8 cellular contexts compared by ENCODE assay signal in the genomic region with DNA sequence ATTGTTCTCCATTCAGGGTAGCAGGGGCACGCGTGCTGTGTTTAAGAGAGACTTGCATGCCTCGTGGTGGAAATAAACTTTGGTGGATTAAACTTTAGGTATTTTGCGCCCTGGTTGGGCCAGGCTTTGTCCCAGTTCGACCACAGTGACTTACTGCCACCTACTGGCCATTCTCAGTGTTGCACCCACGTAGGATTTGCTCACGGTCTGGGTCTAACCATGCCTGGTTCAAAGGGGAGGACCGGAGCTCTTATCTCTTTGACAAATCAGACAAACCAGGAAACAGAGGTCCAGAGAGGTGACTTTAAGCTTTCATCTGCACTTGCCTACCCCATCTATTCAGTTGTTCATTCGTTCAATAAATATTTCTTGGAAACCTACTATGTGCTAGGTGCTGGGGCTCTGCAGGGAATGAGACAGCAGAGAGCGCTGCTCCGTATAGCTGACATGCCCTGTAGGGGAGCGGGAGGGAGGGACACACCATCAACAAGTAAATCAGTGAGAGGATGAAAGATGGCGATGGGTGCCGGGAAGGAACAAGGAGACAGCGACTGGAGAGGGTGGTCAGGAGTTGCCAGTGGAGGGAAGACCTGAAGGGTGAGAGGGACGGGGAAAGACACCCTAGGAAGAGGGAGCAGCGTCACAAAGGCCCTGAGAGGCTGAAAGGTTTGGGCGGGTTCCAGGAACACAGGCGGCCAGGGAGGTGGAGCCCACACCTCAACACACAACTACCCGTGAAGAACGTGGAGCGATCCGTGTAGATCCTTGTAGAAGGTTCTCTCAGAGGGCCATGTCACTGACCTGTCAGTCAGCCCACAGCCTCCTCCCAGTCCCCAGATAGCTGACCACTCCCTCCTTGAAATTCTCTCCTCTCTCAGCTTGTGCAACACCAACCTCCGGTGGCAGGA. TPM values are rescaled to one million over a fixed set of nuclear protein-coding genes. Genes with fewer than 3 reads are reported as not detected.
A peak's percentile ranks its signal among the peaks of the same experiment; 100 is the strongest.
DNase-seq lines count a peak whose midpoint lies in the region; ATAC-seq, FAIRE-seq and TF ChIP-seq lines count a peak whose summit lies in the region.

No MANE protein-coding gene starts in this region.

- H3K79me2 ChIP-seq in Karpas-422 (ENCODE audit: low read length), result no peaks in the 10 kb centered on the region
- H3K79me2 ChIP-seq in neural cell (replicated peaks; ENCODE audit: insufficient read depth, low read length), result no peaks in the 10 kb centered on the region

- H3K4me1 Mint-ChIP-seq in activated T-helper 1 cell treated with anti-CD3 and anti-CD28 coated beads, Interleukin-12 subunit alpha, Interleukin-12 subunit beta, Interleukin-2, Interleukin-4 antibody, amounts not matched to agents 30 ng/mL and 10 ng/mL and 1 ng/mL, durations not matched to agents 14 hours and 24 hours and 36 hours (ENCODE audit: low read depth), result peaks cover 12% of the 10 kb centered on the region
- H3K4me1 Mint-ChIP-seq in stimulated activated naive CD8-positive, alpha-beta T cell treated with anti-CD3 and anti-CD28 coated beads, Interleukin-15, amount 100 ng/mL, for 72 hours, result peaks cover 13% of the 10 kb centered on the region

- peak; percentile 56 for ATAC-seq in GM21717 (IDR thresholded peaks at IDR 0.05; ENCODE audit: unreplicated experiment)
- peak; percentile 95 for ATAC-seq in stimulated activated naive CD8-positive, alpha-beta T cell treated with anti-CD3 and anti-CD28 coated beads, Interleukin-15, amount 100 ng/mL, for 72 hours

- peak; percentile 59 for FAIRE-seq in RCC 7860 (lab: Jason Lieb, UNC)

- H3K4me3 Mint-ChIP-seq in activated T-helper 1 cell treated with anti-CD3 and anti-CD28 coated beads, Interleukin-12 subunit alpha, Interleukin-12 subunit beta, Interleukin-2, Interleukin-4 antibody, amounts not matched to agents 30 ng/mL and 10 ng/mL and 1 ng/mL, durations not matched to agents 14 hours and 24 hours and 36 hours, result peak overlapping the region; percentile 27
- peak overlapping the region; percentile 70 to 75 for H3K4me3 Mint-ChIP-seq in stimulated activated naive CD8-positive, alpha-beta T cell treated with anti-CD3 and anti-CD28 coated beads, Interleukin-15, amount 100 ng/mL, for 72 hours

- no peaks in the 10 kb centered on the region for H3K9me2 ChIP-seq in Karpas-422 (replicated peaks; ENCODE audit: insufficient read depth, low read length)
- H3K9me2 ChIP-seq in neural cell (ENCODE audit: insufficient read depth, low read length), result no peaks in the 10 kb centered on the region

- H3K4me2 ChIP-seq in Karpas-422 (ENCODE audit: low read depth, low read length, poor library complexity, severe bottlenecking) (peak overlapping the region; percentile 74), neural cell (ENCODE audit: low read length) (no peak overlapping the region)

- H3K9me3 Mint-ChIP-seq in activated T-helper 1 cell treated with anti-CD3 and anti-CD28 coated beads, Interleukin-12 subunit alpha, Interleukin-12 subunit beta, Interleukin-2, Interleukin-4 antibody, amounts not matched to agents 30 ng/mL and 10 ng/mL and 1 ng/mL, durations not matched to agents 14 hours and 24 hours and 36 hours, result no peaks in the 10 kb centered on the region
- H3K9me3 Mint-ChIP-seq in stimulated activated naive CD8-positive, alpha-beta T cell treated with anti-CD3 and anti-CD28 coated beads, Interleukin-15, amount 100 ng/mL, for 72 hours, result no peaks in the 10 kb centered on the region

- TF ChIP-seq CTCF in fibroblast of the aortic adventitia (IDR thresholded peaks at IDR 0.05; ENCODE audit: insufficient read depth, low read length) (peak; percentile 85), neural cell (IDR thresholded peaks at IDR 0.05; ENCODE audit: poor library complexity, severe bottlenecking) (peak; percentile 97)

- H3K36me3 Mint-ChIP-seq in activated T-helper 1 cell treated with anti-CD3 and anti-CD28 coated beads, Interleukin-12 subunit alpha, Interleukin-12 subunit beta, Interleukin-2, Interleukin-4 antibody, amounts not matched to agents 30 ng/mL and 10 ng/mL and 1 ng/mL, durations not matched to agents 14 hours and 24 hours and 36 hours (ENCODE audit: low read depth), result no peaks in the 10 kb centered on the region

- H3K27ac ChIP-seq in Karpas-422 (ENCODE audit: low read length) (no peak overlapping the region), neural cell (ENCODE audit: low read length) (peak overlapping the region; percentile 20)

- H3K9ac ChIP-seq in Karpas-422 (ENCODE audit: low read length) (peak overlapping the region; percentile 63), neural cell (ENCODE audit: low read length) (peak overlapping the region; percentile 35)

- H2AFZ ChIP-seq in Karpas-422 (ENCODE audit: low read length) (peak overlapping the region; percentile 91), neural cell (ENCODE audit: low read depth, low read length) (no peak overlapping the region)

- no peak for TF ChIP-seq EP300 in neural cell (conservative IDR thresholded peaks at IDR 0.05; ENCODE audit: poor library complexity, severe bottlenecking)

- DNase-seq in DMS153 (lab: John Stamatoyannopoulos, UW), result peak; percentile 96
- DNase-seq in Karpas-422, result peak; percentile 96
- DNase-seq in RCC 7860 (ENCODE audit: low spot score), result peak; percentile 80
- DNase-seq in activated T-helper 1 cell treated with anti-CD3 and anti-CD28 coated beads, Interleukin-12 subunit alpha, Interleukin-12 subunit beta, Interleukin-2, Interleukin-4 antibody, amounts not matched to agents 30 ng/mL and 10 ng/mL and 1 ng/mL, durations not matched to agents 14 hours and 24 hours and 36 hours (ENCODE audit: low spot score), result peak; percentile 82
- peak; percentile 92 for DNase-seq in fibroblast of the aortic adventitia (ENCODE audit: low read depth)
- DNase-seq in stimulated activated naive CD8-positive, alpha-beta T cell treated with anti-CD3 and anti-CD28 coated beads, Interleukin-15, amount 100 ng/mL, for 72 hours, result peak; percentile 88 to 90

- H3F3A ChIP-seq in neural cell (ENCODE audit: insufficient read depth, low read length, poor library complexity, severe bottlenecking), result no peaks in the 10 kb centered on the region

- H3K36me3 ChIP-seq in Karpas-422 (ENCODE audit: insufficient read depth, low read length), result no peaks in the 10 kb centered on the region
- H3K36me3 ChIP-seq in neural cell (ENCODE audit: insufficient read depth, low read length), result no peaks in the 10 kb centered on the region

- H3K9me3 ChIP-seq in Karpas-422 (ENCODE audit: low read length), result no peaks in the 10 kb centered on the region
- no peaks in the 10 kb centered on the region for H3K9me3 ChIP-seq in neural cell (ENCODE audit: low read length)

- no peak overlapping the region for H3K27ac Mint-ChIP-seq in activated T-helper 1 cell treated with anti-CD3 and anti-CD28 coated beads, Interleukin-12 subunit alpha, Interleukin-12 subunit beta, Interleukin-2, Interleukin-4 antibody, amounts not matched to agents 30 ng/mL and 10 ng/mL and 1 ng/mL, durations not matched to agents 14 hours and 24 hours and 36 hours
- H3K27ac Mint-ChIP-seq in stimulated activated naive CD8-positive, alpha-beta T cell treated with anti-CD3 and anti-CD28 coated beads, Interleukin-15, amount 100 ng/mL, for 72 hours, result peak overlapping the region in 1 of 2 donors; percentile 66

- intact Hi-C loops in activated T-helper 1 cell treated with anti-CD3 and anti-CD28 coated beads, Interleukin-12 subunit alpha, Interleukin-12 subunit beta, Interleukin-2, Interleukin-4 antibody, amounts not matched to agents 30 ng/mL and 10 ng/mL and 1 ng/mL, durations not matched to agents 14 hours and 24 hours and 36 hours (cut with micrococcal nuclease), result loop anchor here (1.0 to 5.0 kb wide), 5 partner anchors 87 to 365 kb away; partner anchors contain the start of genes SNRNP40 and ZCCHC17

- H3K4me3 ChIP-seq in Karpas-422 (ENCODE audit: low read length) (peak overlapping the region; percentile 58), fibroblast of the aortic adventitia (ENCODE audit: low read depth, low read length) (peak overlapping the region; percentile 58), neural cell (ENCODE audit: low read length) (peak overlapping the region; percentile 51)

- H3K27me3 Mint-ChIP-seq in activated T-helper 1 cell treated with anti-CD3 and anti-CD28 coated beads, Interleukin-12 subunit alpha, Interleukin-12 subunit beta, Interleukin-2, Interleukin-4 antibody, amounts not matched to agents 30 ng/mL and 10 ng/mL and 1 ng/mL, durations not matched to agents 14 hours and 24 hours and 36 hours (ENCODE audit: insufficient read depth), result peaks cover 9% of the 10 kb centered on the region
- H3K27me3 Mint-ChIP-seq in stimulated activated naive CD8-positive, alpha-beta T cell treated with anti-CD3 and anti-CD28 coated beads, Interleukin-15, amount 100 ng/mL, for 72 hours, result peaks cover 9% of the 10 kb centered on the region

- H4K20me1 ChIP-seq in Karpas-422 (ENCODE audit: insufficient read depth, low read depth, low read length) (no peaks in the 10 kb centered on the region), neural cell (ENCODE audit: insufficient read depth) (no peaks in the 10 kb centered on the region)

- TF ChIP-seq RAD21 in neural cell (conservative IDR thresholded peaks at IDR 0.05), result peak; percentile 95

- H3K4me1 ChIP-seq in Karpas-422 (ENCODE audit: low read length), result peaks cover 23% of the 10 kb centered on the region

- H3K27me3 ChIP-seq in Karpas-422 (ENCODE audit: low read length), result no peaks in the 10 kb centered on the region
- H3K27me3 ChIP-seq in neural cell (ENCODE audit: insufficient read depth, low read depth, low read length), result no peaks in the 10 kb centered on the region

TF ChIP-seq in neural cell, 6 proteins besides CTCF, POLR2A, EP300 and RAD21 (continues in another document):
- no peak for TF ChIP-seq POLR2AphosphoS5 (IDR thresholded peaks at IDR 0.05)
- TF ChIP-seq SMC3 (conservative IDR thresholded peaks at IDR 0.05; ENCODE audit: poor library complexity), result peak; percentile 90
- TF ChIP-seq EZH2 (IDR thresholded peaks at IDR 0.05; ENCODE audit: borderline replicate concordance, insufficient read depth, low read length, poor library complexity, severe bottlenecking), result no peak

RNA-seq across cellular contexts. Expression of gene TINAGL1, which starts 27.2 kb away (rescaled TPM):
- not detected in 2 replicates for total RNA-seq in Karpas-422 (2014; rRNA removed; shearing (Covaris generic); ENCODE audit: low replicate concordance)
- total RNA-seq in activated T-helper 1 cell treated with anti-CD3 and anti-CD28 coated beads, Interleukin-12 subunit alpha, Interleukin-12 subunit beta, Interleukin-2, Interleukin-4 antibody, amounts not matched to agents 30 ng/mL and 10 ng/mL and 1 ng/mL, durations not matched to agents 14 hours and 24 hours and 36 hours, result not detected in 2 replicates
- total RNA-seq in fibroblast of the aortic adventitia (ENCODE audit: low replicate concordance), result 1.2 and 99.8 TPM in 2 replicates
- polyA plus RNA-seq in neural cell, result 1.0 TPM in 1 of 2 replicates, not detected in the other
- not detected in 2 replicates for polyA minus RNA-seq in neural cell
